In the genomic region with DNA sequence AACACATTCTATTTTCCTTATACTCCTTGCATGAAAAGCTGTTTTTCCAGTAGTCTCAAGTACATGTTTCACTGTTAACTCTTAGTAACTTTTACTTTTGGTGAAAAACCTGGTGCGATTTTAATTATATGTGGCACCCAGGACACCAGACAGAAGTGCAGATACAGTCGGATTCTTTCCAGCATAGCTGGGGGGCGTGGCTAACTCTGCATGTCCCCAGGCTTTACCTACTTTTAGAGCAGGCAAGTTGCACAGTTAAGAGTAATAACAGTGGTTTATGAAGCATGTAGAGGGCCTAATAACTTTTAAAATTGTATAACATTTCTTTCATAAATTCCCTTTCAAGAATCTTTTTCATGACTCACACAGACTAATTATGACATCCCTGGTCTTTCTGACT, we compare ENCODE assay signal across 30 cellular contexts.
"Had no signal": no experiment of that assay in that cellular context is flagged by ENCODE, and none has a peak within 500 bp of the region (broad histone marks: within the 10 kb centered on the region; RNA-seq: fewer than 3 reads in every experiment).

No MANE protein-coding gene starts in this region.

- DNase-seq: activated CD4-positive, alpha-beta T cell treated with anti-CD3 and anti-CD28 coated beads for 4 hours; activated CD4-positive, alpha-beta T cell treated with anti-CD3 and anti-CD28 coated beads, Interleukin-2, amount 50 U/mL, for 4 hours; activated naive CD4-positive, alpha-beta T cell treated with Interleukin-2 at 50 U/mL for 16 hours; activated T-cell treated with anti-CD3 and anti-CD28 coated beads for 4 hours; activated T-cell treated with anti-CD3 and anti-CD28 coated beads, Interleukin-2, amount 50 U/mL, for 72 hours; aorta; body of pancreas; dorsolateral prefrontal cortex; effector memory CD4-positive, alpha-beta T cell; left cardiac atrium; naive thymus-derived CD8-positive, alpha-beta T cell; nucleus accumbens; psoas muscle; sigmoid colon; stimulated activated CD4-positive, alpha-beta T cell treated with anti-CD3 and anti-CD28 coated beads, Interleukin-1b, Interleukin-23, amount 100 ng/mL, for 48 hours; stimulated activated naive B cell treated with anti-CD40 and anti-IgM and Interleukin-4, amounts not matched to agents 10 μg/mL and 1 μg/mL and 100 μg/mL, for 72 hours; stomach; tibial artery had no signal

- H3K27ac ChIP-seq: body of pancreas, cardiac muscle cell, coronary artery, dorsolateral prefrontal cortex, gastroesophageal sphincter, hepatocyte, parathyroid adenoma, psoas muscle, stomach, tibial artery, VCaP had no signal

- H3K4me3 ChIP-seq: adrenal gland, body of pancreas, cardiac muscle cell, coronary artery, dorsolateral prefrontal cortex, gastroesophageal sphincter, hepatocyte, psoas muscle, sigmoid colon, smooth muscle cell, stomach, tibial artery had no signal

- H3K4me2 ChIP-seq: hepatocyte, smooth muscle cell had no signal

- H3K27me3 ChIP-seq: adrenal gland, body of pancreas, cardiac muscle cell, dorsolateral prefrontal cortex, gastroesophageal sphincter, hepatocyte, sigmoid colon, stomach, tibial artery had no signal

- H3K4me1 ChIP-seq: body of pancreas, parathyroid adenoma, psoas muscle had no signal

- H3K36me3 ChIP-seq: adrenal gland, cardiac muscle cell, gastroesophageal sphincter, sigmoid colon, stomach, tibial artery had no signal

- H3K9me3 ChIP-seq: adrenal gland, body of pancreas, gastroesophageal sphincter, psoas muscle, sigmoid colon, stomach, tibial artery had no signal

- H3K79me2 ChIP-seq: hepatocyte, parathyroid adenoma had no signal

- H3K9me3 Mint-ChIP-seq: stimulated activated naive B cell treated with anti-CD40 and anti-IgM and Interleukin-4, amounts not matched to agents 10 μg/mL and 1 μg/mL and 100 μg/mL, for 72 hours had no signal

- H3K27ac Mint-ChIP-seq: activated naive CD8-positive, alpha-beta T cell; activated T-cell treated with anti-CD3 and anti-CD28 coated beads, Interleukin-2, amount 50 U/mL, for 72 hours; naive thymus-derived CD8-positive, alpha-beta T cell; stimulated activated naive B cell treated with anti-CD40 and anti-IgM and Interleukin-4, amounts not matched to agents 10 μg/mL and 1 μg/mL and 100 μg/mL, for 72 hours had no signal

- H2AFZ ChIP-seq: hepatocyte, parathyroid adenoma had no signal

- H3K36me3 Mint-ChIP-seq: activated naive CD8-positive, alpha-beta T cell; naive thymus-derived CD8-positive, alpha-beta T cell; stimulated activated naive B cell treated with anti-CD40 and anti-IgM and Interleukin-4, amounts not matched to agents 10 μg/mL and 1 μg/mL and 100 μg/mL, for 72 hours had no signal

- H3K9ac ChIP-seq: parathyroid adenoma had no signal

- FAIRE-seq: keratinocyte, TTC549 had no signal

- H3K4me3 Mint-ChIP-seq: activated naive CD8-positive, alpha-beta T cell; activated T-cell treated with anti-CD3 and anti-CD28 coated beads, Interleukin-2, amount 50 U/mL, for 72 hours; naive thymus-derived CD8-positive, alpha-beta T cell; neural crest cell; stimulated activated naive B cell treated with anti-CD40 and anti-IgM and Interleukin-4, amounts not matched to agents 10 μg/mL and 1 μg/mL and 100 μg/mL, for 72 hours had no signal

- ATAC-seq: activated T-cell treated with anti-CD3 and anti-CD28 coated beads, Interleukin-2, amount 50 U/mL, for 72 hours; body of pancreas; gastroesophageal sphincter; left cardiac atrium; naive thymus-derived CD8-positive, alpha-beta T cell; psoas muscle; stimulated activated naive B cell treated with anti-CD40 and anti-IgM and Interleukin-4, amounts not matched to agents 10 μg/mL and 1 μg/mL and 100 μg/mL, for 72 hours had no signal
